12 cellular contexts compared by ENCODE assay signal in the genomic region with DNA sequence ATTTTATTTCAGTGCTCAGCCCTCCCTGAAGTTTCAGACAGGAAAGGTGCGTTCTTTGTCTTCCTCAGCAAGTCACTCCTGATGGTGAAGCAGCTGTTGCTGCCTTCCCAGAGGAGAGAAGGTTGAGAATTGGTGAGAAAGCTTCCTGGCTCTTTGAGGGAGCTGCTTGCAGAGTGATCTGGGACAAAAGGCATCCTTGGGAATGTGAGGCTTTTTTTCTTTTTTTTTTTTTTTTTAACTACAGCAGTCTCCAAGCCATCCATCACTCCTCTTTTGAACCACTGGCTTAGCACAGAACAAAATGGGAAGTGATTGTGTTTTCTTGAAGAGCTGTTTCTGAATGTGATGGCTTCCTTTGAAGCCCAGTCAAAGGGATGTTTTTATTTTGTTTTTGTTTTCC.
DNase-seq lines count a peak whose midpoint lies in the region; ATAC-seq and FAIRE-seq lines count a peak whose summit lies in the region.
"Had no signal": no experiment of that assay in that cellular context is flagged by ENCODE, and none has a peak within 500 bp of the region (broad histone marks: within the 10 kb centered on the region; RNA-seq: fewer than 3 reads in every experiment).

No MANE protein-coding gene starts in this region.

- DNase-seq in AG20443 (ENCODE audit: low spot score) (peak; percentile 80), NCI-H226 (peak; percentile 89), epithelial cell of prostate (ENCODE audit: low read depth, low spot score) (peak; percentile 36), non-pigmented ciliary epithelial cell (ENCODE audit: low read depth) (peak; percentile 71), GM19239 (ENCODE audit: insufficient read length, low spot score) (no peak)
- no peak for DNase-seq in activated effector memory CD4-positive, alpha-beta T cell treated with Interleukin-2 at 50 U/mL for 16 hours
- no peak for DNase-seq in activated T-cell treated with anti-CD3 and anti-CD28 coated beads, Interleukin-2, amount 50 U/mL, for 1 hour
- DNase-seq: activated B cell treated with CpG ODN at 0.5 μM for 24 hours, amygdala, Caco-2, left ventricle myocardium inferior had no signal

- FAIRE-seq in GM19239 (lab: Jason Lieb, UNC) = no peak

- ATAC-seq in GM21526 (IDR thresholded peaks at IDR 0.05; ENCODE audit: low FRiP score, unreplicated experiment) = no peak

- peak overlapping the region; percentile 86 for H3K27ac ChIP-seq in epithelial cell of prostate
- H3K27ac ChIP-seq: left ventricle myocardium inferior had no signal

Comparison
In these comparisons a context has a peak if more than half of its experiments do, and no peak if none do; other contexts are left out.
1. DNase-seq: peak in AG20443 (single experiment), NCI-H226 (single experiment), epithelial cell of prostate (single experiment) and non-pigmented ciliary epithelial cell (single experiment); none in activated effector memory CD4-positive, alpha-beta T cell treated with Interleukin-2 at 50 U/mL for 16 hours (single experiment), GM19239 (single experiment) and activated T-cell treated with anti-CD3 and anti-CD28 coated beads, Interleukin-2, amount 50 U/mL, for 1 hour (single experiment).